15 cellular contexts compared by ENCODE assay signal in genomic region chr4:149676076-149676475, GRCh38.
A peak's percentile ranks its signal among the peaks of the same experiment; 100 is the strongest.
DNase-seq lines count a peak whose midpoint lies in the region; ATAC-seq and TF ChIP-seq lines count a peak whose summit lies in the region.
"Had no signal": no experiment of that assay in that cellular context is flagged by ENCODE, and none has a peak within 500 bp of the region (broad histone marks: within the 10 kb centered on the region; RNA-seq: fewer than 3 reads in every experiment).

No MANE protein-coding gene starts in this region.

- TF ChIP-seq CTCF in NB4 (IDR thresholded peaks at IDR 0.05; ENCODE audit: low read depth, low read length): no peak

- POLR2A ChIA-PET in activated CD4-positive, alpha-beta memory T cell treated with anti-CD3 and anti-CD28 coated beads, Interleukin-2, amount 10 ng/mL, durations not matched to agents 7 days and 5 days (lab: Charles Lee): no interaction called here

- TF ChIP-seq POLR2A in NB4 (IDR thresholded peaks at IDR 0.05; ENCODE audit: extremely low read depth, insufficient read length): no peak

- no peaks in the 10 kb centered on the region for H3K36me3 Mint-ChIP-seq in activated CD4-positive, alpha-beta memory T cell treated with anti-CD3 and anti-CD28 coated beads, Interleukin-2, amount 10 ng/mL, durations not matched to agents 7 days and 5 days (ENCODE audit: low read depth)
- no peaks in the 10 kb centered on the region for H3K36me3 Mint-ChIP-seq in stimulated activated effector memory CD8-positive, alpha-beta T cell treated with anti-CD3 and anti-CD28 coated beads, Interleukin-12 subunit alpha, Interleukin-12 subunit beta, amount 100 ng/mL, for 72 hours

- DNase-seq in NB4 (ENCODE audit: low read depth) (peak; percentile 9), GOT3 (lab: John Stamatoyannopoulos, UW) (no peak), 8988T (no peak)
- no peak for DNase-seq in activated CD4-positive, alpha-beta memory T cell treated with anti-CD3 and anti-CD28 coated beads, Interleukin-2, amount 10 ng/mL, durations not matched to agents 7 days and 5 days
- DNase-seq in stimulated activated effector memory CD8-positive, alpha-beta T cell treated with anti-CD3 and anti-CD28 coated beads, Interleukin-12 subunit alpha, Interleukin-12 subunit beta, amount 100 ng/mL, for 72 hours (ENCODE audit: low spot score in 2 of 2): no peak
- DNase-seq: activated B cell treated with CpG ODN at 0.5 μM for 24 hours, retina, Right ventricle myocardium superior had no signal

- no peaks in the 10 kb centered on the region for H3K27me3 Mint-ChIP-seq in activated CD4-positive, alpha-beta memory T cell treated with anti-CD3 and anti-CD28 coated beads, Interleukin-2, amount 10 ng/mL, durations not matched to agents 7 days and 5 days
- H3K27me3 Mint-ChIP-seq: activated B cell treated with CpG ODN at 0.5 μM for 24 hours; activated T-helper 17 cell treated with anti-CD3 and anti-CD28 coated beads, Interleukin-2, amount 50 U/mL, for 72 hours had no signal

- H3K9me3 Mint-ChIP-seq in activated CD4-positive, alpha-beta memory T cell treated with anti-CD3 and anti-CD28 coated beads, Interleukin-2, amount 10 ng/mL, durations not matched to agents 7 days and 5 days: peaks cover 3% of the 10 kb centered on the region
- H3K9me3 Mint-ChIP-seq in stimulated activated effector memory CD8-positive, alpha-beta T cell treated with anti-CD3 and anti-CD28 coated beads, Interleukin-12 subunit alpha, Interleukin-12 subunit beta, amount 100 ng/mL, for 72 hours: peaks cover 25% of the 10 kb centered on the region

- no peak overlapping the region for H3K27ac Mint-ChIP-seq in activated CD4-positive, alpha-beta memory T cell treated with anti-CD3 and anti-CD28 coated beads, Interleukin-2, amount 10 ng/mL, durations not matched to agents 7 days and 5 days
- no peak overlapping the region for H3K27ac Mint-ChIP-seq in stimulated activated effector memory CD8-positive, alpha-beta T cell treated with anti-CD3 and anti-CD28 coated beads, Interleukin-12 subunit alpha, Interleukin-12 subunit beta, amount 100 ng/mL, for 72 hours
- H3K27ac Mint-ChIP-seq: activated B cell treated with CpG ODN at 0.5 μM for 24 hours; activated T-helper 17 cell treated with anti-CD3 and anti-CD28 coated beads, Interleukin-2, amount 50 U/mL, for 72 hours had no signal

- ATAC-seq in GM18517 (IDR thresholded peaks at IDR 0.05; ENCODE audit: unreplicated experiment): peak; percentile 97
- ATAC-seq in GM21423 (IDR thresholded peaks at IDR 0.05; ENCODE audit: unreplicated experiment): peak; percentile 79
- peak; percentile 59 for ATAC-seq in HG03039 (IDR thresholded peaks at IDR 0.05; ENCODE audit: unreplicated experiment)
- ATAC-seq in stimulated activated effector memory CD8-positive, alpha-beta T cell treated with anti-CD3 and anti-CD28 coated beads, Interleukin-12 subunit alpha, Interleukin-12 subunit beta, amount 100 ng/mL, for 72 hours: no peak
- ATAC-seq: activated T-helper 17 cell treated with anti-CD3 and anti-CD28 coated beads, Interleukin-2, amount 50 U/mL, for 72 hours; esophagus mucosa had no signal

- H3K4me1 Mint-ChIP-seq in activated CD4-positive, alpha-beta memory T cell treated with anti-CD3 and anti-CD28 coated beads, Interleukin-2, amount 10 ng/mL, durations not matched to agents 7 days and 5 days: no peaks in the 10 kb centered on the region
- H3K4me1 Mint-ChIP-seq in stimulated activated effector memory CD8-positive, alpha-beta T cell treated with anti-CD3 and anti-CD28 coated beads, Interleukin-12 subunit alpha, Interleukin-12 subunit beta, amount 100 ng/mL, for 72 hours: no peaks in the 10 kb centered on the region
- H3K4me1 Mint-ChIP-seq: activated B cell treated with CpG ODN at 0.5 μM for 24 hours; activated T-helper 17 cell treated with anti-CD3 and anti-CD28 coated beads, Interleukin-2, amount 50 U/mL, for 72 hours had no signal

- no peak overlapping the region for H3K4me3 Mint-ChIP-seq in activated CD4-positive, alpha-beta memory T cell treated with anti-CD3 and anti-CD28 coated beads, Interleukin-2, amount 10 ng/mL, durations not matched to agents 7 days and 5 days
- H3K4me3 Mint-ChIP-seq in stimulated activated effector memory CD8-positive, alpha-beta T cell treated with anti-CD3 and anti-CD28 coated beads, Interleukin-12 subunit alpha, Interleukin-12 subunit beta, amount 100 ng/mL, for 72 hours: no peak overlapping the region
- H3K4me3 Mint-ChIP-seq: activated B cell treated with CpG ODN at 0.5 μM for 24 hours; activated T-helper 17 cell treated with anti-CD3 and anti-CD28 coated beads, Interleukin-2, amount 50 U/mL, for 72 hours had no signal

- CTCF ChIA-PET in activated CD4-positive, alpha-beta memory T cell treated with anti-CD3 and anti-CD28 coated beads, Interleukin-2, amount 10 ng/mL, durations not matched to agents 7 days and 5 days (lab: Charles Lee): no interaction called here

- H3K4me3 ChIP-seq in NB4 (ENCODE audit: low read depth, low read length): no peak overlapping the region
- H3K4me3 ChIP-seq: cardiac muscle cell, suprapubic skin had no signal
